In genomic region chr14:80350707-80351106, GRCh38 we compare ENCODE assay signal across 20 cellular contexts.
"Had no signal": no experiment of that assay in that cellular context is flagged by ENCODE, and none has a peak within 500 bp of the region (broad histone marks: within the 10 kb centered on the region; RNA-seq: fewer than 3 reads in every experiment).

No MANE protein-coding gene starts in this region.

- H3K36me3 Mint-ChIP-seq: naive thymus-derived CD8-positive, alpha-beta T cell; stimulated activated memory B cell treated with anti-CD40 and anti-IgM and Interleukin-4, amounts not matched to agents 10 μg/mL and 1 μg/mL and 100 μg/mL, for 72 hours had no signal

- DNase-seq: colonic mucosa; dermis blood vessel endothelial cell; endodermal cell; heart left ventricle; hippocampal formation; kidney glomerular epithelial cell; mucosa of descending colon; naive thymus-derived CD8-positive, alpha-beta T cell; posterior cingulate gyrus; spleen; stimulated activated CD4-positive, alpha-beta T cell treated with anti-CD3 and anti-CD28 coated beads, Interleukin-15, amount 100 ng/mL, for 24 hours; stimulated activated CD4-positive, alpha-beta T cell treated with anti-CD3 and anti-CD28 coated beads, Interleukin-1b, Interleukin-23, amount 100 ng/mL, for 48 hours; stimulated activated CD4-positive, alpha-beta T cell treated with anti-CD3 and anti-CD28 coated beads, Interleukin-4, amount 100 ng/mL, for 24 hours; upper lobe of right lung had no signal

- H3K9me3 Mint-ChIP-seq: endodermal cell, neural crest cell had no signal

- H3K27me3 ChIP-seq: colonic mucosa, heart left ventricle, spleen, tibial nerve, upper lobe of right lung, vagina had no signal

- H3K27me3 Mint-ChIP-seq: stimulated activated memory B cell treated with anti-CD40 and anti-IgM and Interleukin-4, amounts not matched to agents 10 μg/mL and 1 μg/mL and 100 μg/mL, for 72 hours; stimulated activated naive CD8-positive, alpha-beta T cell treated with anti-CD3 and anti-CD28 coated beads, Interleukin-15, Interleukin-2, amounts not matched to agents 100 ng/mL and 50 ng/mL, for 24 hours had no signal

- H3K27ac Mint-ChIP-seq: endodermal cell; naive thymus-derived CD8-positive, alpha-beta T cell; stimulated activated memory B cell treated with anti-CD40 and anti-IgM and Interleukin-4, amounts not matched to agents 10 μg/mL and 1 μg/mL and 100 μg/mL, for 72 hours; stimulated activated naive CD8-positive, alpha-beta T cell treated with anti-CD3 and anti-CD28 coated beads, Interleukin-15, Interleukin-2, amounts not matched to agents 100 ng/mL and 50 ng/mL, for 24 hours had no signal

- H3K4me1 Mint-ChIP-seq: endodermal cell; naive thymus-derived CD8-positive, alpha-beta T cell; neural crest cell; stimulated activated memory B cell treated with anti-CD40 and anti-IgM and Interleukin-4, amounts not matched to agents 10 μg/mL and 1 μg/mL and 100 μg/mL, for 72 hours had no signal

- H3K4me1 ChIP-seq: colonic mucosa, heart left ventricle, spleen, tibial nerve, upper lobe of right lung had no signal

- ATAC-seq: heart left ventricle; mucosa of descending colon; naive thymus-derived CD8-positive, alpha-beta T cell; sciatic nerve; stimulated activated memory B cell treated with anti-CD40 and anti-IgM and Interleukin-4, amounts not matched to agents 10 μg/mL and 1 μg/mL and 100 μg/mL, for 72 hours; upper lobe of right lung had no signal

- H3K27ac ChIP-seq: colonic mucosa, heart left ventricle, spleen, tibial nerve, upper lobe of right lung, vagina had no signal

- H3K36me3 ChIP-seq: colonic mucosa, heart left ventricle, spleen, tibial nerve, upper lobe of right lung, vagina had no signal

- H3K4me3 Mint-ChIP-seq: endodermal cell; naive thymus-derived CD8-positive, alpha-beta T cell; neural crest cell; stimulated activated memory B cell treated with anti-CD40 and anti-IgM and Interleukin-4, amounts not matched to agents 10 μg/mL and 1 μg/mL and 100 μg/mL, for 72 hours; stimulated activated naive CD8-positive, alpha-beta T cell treated with anti-CD3 and anti-CD28 coated beads, Interleukin-15, Interleukin-2, amounts not matched to agents 100 ng/mL and 50 ng/mL, for 24 hours had no signal

- H3K9me3 ChIP-seq: colonic mucosa, heart left ventricle, mucosa of descending colon, spleen, tibial nerve, upper lobe of right lung, vagina had no signal

- H3K4me3 ChIP-seq: colonic mucosa, heart left ventricle, mucosa of descending colon, spleen, tibial nerve, upper lobe of right lung, vagina had no signal
